Comparison of ENCODE assay signal across 8 cellular contexts in the genomic region with DNA sequence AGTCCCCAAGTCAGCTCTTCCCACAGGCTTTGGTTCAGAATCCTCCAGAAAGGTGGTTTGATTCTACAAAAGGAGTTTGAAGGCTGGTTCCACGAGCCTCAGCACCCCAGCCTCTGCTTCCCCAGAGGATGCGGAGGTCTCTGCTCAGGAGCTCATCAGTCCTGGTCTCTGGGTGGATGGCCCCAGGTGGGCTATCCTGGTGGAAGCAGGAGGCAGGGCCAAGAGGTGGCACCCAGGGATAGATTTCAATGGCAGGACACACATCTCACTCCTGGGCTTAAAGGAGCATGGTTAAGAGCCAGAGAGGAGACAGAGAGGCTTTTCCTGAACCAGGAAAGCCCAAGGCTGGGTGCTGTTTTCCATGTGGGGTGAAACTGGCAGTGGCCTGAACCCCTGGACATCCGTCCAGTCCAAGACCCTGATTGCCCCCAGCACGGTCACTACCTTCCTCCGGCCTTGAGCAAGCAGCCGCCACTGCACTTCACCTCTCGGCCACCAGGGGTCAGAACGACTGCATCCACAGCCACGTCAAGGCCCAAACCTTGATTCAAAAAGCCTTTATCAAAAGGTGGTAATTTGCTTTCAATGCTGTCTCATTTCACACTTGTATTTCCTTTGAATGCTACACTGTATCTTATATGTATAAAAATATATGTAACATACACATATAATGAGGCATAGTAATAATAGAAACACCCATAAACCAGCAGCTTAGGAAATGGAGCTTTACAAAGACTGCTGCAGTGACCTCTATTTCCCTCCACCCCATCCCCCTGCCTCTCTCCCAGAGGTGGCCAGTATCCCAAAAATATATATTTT. TPM values are rescaled to one million over a fixed set of nuclear protein-coding genes. Genes with fewer than 3 reads are reported as not detected.
DNase-seq lines count a peak whose midpoint lies in the region; ATAC-seq, FAIRE-seq and TF ChIP-seq lines count a peak whose summit lies in the region.

No MANE protein-coding gene starts in this region.

- H3K27me3 ChIP-seq in gastroesophageal sphincter = no peaks in the 10 kb centered on the region
- no peaks in the 10 kb centered on the region for H3K27me3 ChIP-seq in pancreas
- no peaks in the 10 kb centered on the region for H3K27me3 ChIP-seq in transverse colon

- peak in 3 of 4 experiments; percentile 97 to 99 (median 99) for TF ChIP-seq CTCF in gastroesophageal sphincter (IDR thresholded peaks at IDR 0.05)
- peak; percentile 96 to 99 (median 99) for TF ChIP-seq CTCF in pancreas (IDR thresholded peaks at IDR 0.05)
- TF ChIP-seq CTCF in transverse colon (IDR thresholded peaks at IDR 0.05) = peak; percentile 97 to 100 (median 99)

- ATAC-seq in gastroesophageal sphincter (peak; percentile 66), pancreas (peak; percentile 78 to 91 (median 90)), GM18858 (IDR thresholded peaks at IDR 0.05; ENCODE audit: unreplicated experiment) (no peak)

- no peak for TF ChIP-seq POLR2A in gastroesophageal sphincter (IDR thresholded peaks at IDR 0.05)
- TF ChIP-seq POLR2A in transverse colon (IDR thresholded peaks at IDR 0.05) = no peak

- DNase-seq in DMS114 treated with DMSO at 0.1 percent for 48 hours (lab: John Stamatoyannopoulos, UW; ENCODE audit: unreplicated experiment) (peak; percentile 6), HuH-7 (ENCODE audit: low spot score) (peak; percentile 63), SK-MEL-5 (ENCODE audit: low read depth, low spot score) (peak; percentile 63), pancreas (peak; percentile 62 to 96 (median 82)), transverse colon (peak; percentile 84)
- peak; percentile 68 to 84 (median 78) for DNase-seq in activated naive CD4-positive, alpha-beta T cell (lab: John Stamatoyannopoulos, UW)

- FAIRE-seq in pancreas (lab: Jason Lieb, UNC) = peak; percentile 13

- intact Hi-C loops in pancreas (cut with DNase I) = loop anchor here in 2 of 3 donors (5.0 to 10.0 kb wide), 3 partner anchors 103 to 211 kb away; no protein-coding TSS in a partner anchor
- intact Hi-C loops in transverse colon (cut with DNase I; ENCODE audit: low total_unique reads) = loop anchor here (2.0 to 5.0 kb wide), 2 partner anchors 58 to 103 kb away; no protein-coding TSS in a partner anchor

- H3K36me3 ChIP-seq in gastroesophageal sphincter (peaks cover 0 to 23% of the 10 kb centered on the region in 2 donors), pancreas (no peaks in the 10 kb centered on the region), transverse colon (no peaks in the 10 kb centered on the region)

- in situ Hi-C loops in SK-MEL-5 (cut with HindIII; ENCODE audit: low pct_unique_long_range_greater_than_20kb, low sequenced_read_pairs) (no loop called here), transverse colon (cut with MboI; ENCODE audit: low pct_ligation_motif_present in 1 of 4, low pct_unique_long_range_greater_than_20kb in 1 of 4, low sequenced_read_pairs in 3 of 4) (loop anchor here (5.0 to 10.0 kb wide), 4 partner anchors 98 to 211 kb away; no protein-coding TSS in a partner anchor)

- H3K9me3 ChIP-seq in gastroesophageal sphincter (no peaks in the 10 kb centered on the region), pancreas (no peaks in the 10 kb centered on the region), transverse colon (no peaks in the 10 kb centered on the region)

- H3K27ac ChIP-seq in gastroesophageal sphincter (no peak overlapping the region), pancreas (no peak overlapping the region), transverse colon (no peak overlapping the region)

- no peak overlapping the region for H3K4me3 ChIP-seq in gastroesophageal sphincter
- no peak overlapping the region for H3K4me3 ChIP-seq in pancreas
- no peak overlapping the region for H3K4me3 ChIP-seq in transverse colon

- TF ChIP-seq EP300 in gastroesophageal sphincter (IDR thresholded peaks at IDR 0.05) (no peak), transverse colon (IDR thresholded peaks at IDR 0.05; ENCODE audit: low read depth) (no peak)

- 0 to 3% methylated on average over 5 of the region's 9 CpGs for WGBS in gastroesophageal sphincter (ENCODE audit: low coverage in 1 of 2), 2 donors
- 22% methylated on average over 9 of the region's 9 CpGs for WGBS in pancreas, 2 donors
- 0 to 24% methylated on average over 5 to 9 of the region's 9 CpGs for WGBS in transverse colon (ENCODE audit: low coverage in 1 of 2), 2 donors

- H3K4me1 ChIP-seq in gastroesophageal sphincter = peaks cover 0 to 21% (median 0%) of the 10 kb centered on the region in 3 donors
- no peaks in the 10 kb centered on the region for H3K4me1 ChIP-seq in pancreas
- peaks cover 0 to 12% (median 0%) of the 10 kb centered on the region in 4 donors for H3K4me1 ChIP-seq in transverse colon

RNA-seq across cellular contexts. Expression of a gene that starts 19.3 kb away (rescaled TPM):
- not detected in 2 replicates for total RNA-seq in SK-MEL-5 (2014; rRNA removed; shearing (Covaris generic))
- not detected in 2 replicates for polyA plus RNA-seq in SK-MEL-5 (2015; cell fraction: cytosol; rRNA removed)
- polyA plus RNA-seq in SK-MEL-5 (2015; cell fraction: nucleus; rRNA removed) = not detected in 2 replicates
- total RNA-seq in gastroesophageal sphincter (1 to 10 TPM in 2 of 4 donors, under 1 TPM in 2; 0.50 to 3.0 (median 1.2) TPM), pancreas (100 to 1,000 TPM; 220 to 395 (median 314) TPM), transverse colon (1 to 10 TPM in 2 of 4 donors, under 1 TPM in 1, not detected in 1; 0.64 to 1.2 (median 1.1) TPM)
- 1,000 to 10,000 TPM; 1,418 to 2,509 TPM for polyA plus RNA-seq in pancreas

RNA-seq across cellular contexts. Expression of a gene that starts 32.6 kb away (rescaled TPM):
- total RNA-seq in SK-MEL-5 (2014; rRNA removed; shearing (Covaris generic)) = 5.4 and 6.4 TPM in 2 replicates
- polyA plus RNA-seq in SK-MEL-5 (2015; cell fraction: cytosol; rRNA removed) = 4.0 TPM in 2 replicates
- 2.0 and 7.1 TPM in 2 replicates for polyA plus RNA-seq in SK-MEL-5 (2015; cell fraction: nucleus; rRNA removed)
- total RNA-seq in gastroesophageal sphincter (10 to 100 TPM; 28.6 to 76.7 (median 74.4) TPM), pancreas (10 to 100 TPM in 1 of 6 donors, 1 to 10 TPM in 5; 2.7 to 17.2 (median 6.5) TPM), transverse colon (10 to 100 TPM; 29.2 to 62.5 (median 46.0) TPM)
- polyA plus RNA-seq in pancreas = 10 to 100 TPM; 14.3 to 48.0 TPM

RNA-seq across cellular contexts. Expression of a gene that starts 46.9 kb away (rescaled TPM):
- not detected in 2 replicates for total RNA-seq in SK-MEL-5 (2014; rRNA removed; shearing (Covaris generic))
- not detected in 2 replicates for polyA plus RNA-seq in SK-MEL-5 (2015; cell fraction: cytosol; rRNA removed)
- polyA plus RNA-seq in SK-MEL-5 (2015; cell fraction: nucleus; rRNA removed) = not detected in 2 replicates
- total RNA-seq in gastroesophageal sphincter (1 to 10 TPM in 1 of 4 donors, under 1 TPM in 3; 0.35 to 2.5 (median 0.73) TPM), pancreas (1 to 10 TPM in 5 of 6 donors, under 1 TPM in 1; 0.69 to 2.7 (median 1.8) TPM), transverse colon (1 to 10 TPM; 2.9 to 5.8 (median 3.3) TPM)
- polyA plus RNA-seq in pancreas = 1 to 10 TPM; 1.7 to 1.9 TPM

Comparison
In these comparisons a context has a peak if more than half of its experiments do, and no peak if none do; other contexts are left out.
1. DNase-seq: peak in every context shown above with its lines; median percentile 84 in transverse colon; 82 in pancreas; 78 in activated naive CD4-positive, alpha-beta T cell; 63 in HuH-7; 63 in SK-MEL-5; 6 in DMS114 treated with DMSO at 0.1 percent for 48 hours.
2. RNA of a gene that starts 19.3 kb away (total RNA-seq): 220 to 395 TPM in pancreas; 0.50 to 3.0 TPM in gastroesophageal sphincter, 0.64 to 1.2 TPM in transverse colon and not detected in SK-MEL-5; every median in the first group is over 10 times any median in the second.
3. Peak in every context shown above with its lines, with median percentiles within 50 percentile points of each other: CTCF ChIP-seq.